ENCODE assay signal across 8 cellular contexts in the genomic region with DNA sequence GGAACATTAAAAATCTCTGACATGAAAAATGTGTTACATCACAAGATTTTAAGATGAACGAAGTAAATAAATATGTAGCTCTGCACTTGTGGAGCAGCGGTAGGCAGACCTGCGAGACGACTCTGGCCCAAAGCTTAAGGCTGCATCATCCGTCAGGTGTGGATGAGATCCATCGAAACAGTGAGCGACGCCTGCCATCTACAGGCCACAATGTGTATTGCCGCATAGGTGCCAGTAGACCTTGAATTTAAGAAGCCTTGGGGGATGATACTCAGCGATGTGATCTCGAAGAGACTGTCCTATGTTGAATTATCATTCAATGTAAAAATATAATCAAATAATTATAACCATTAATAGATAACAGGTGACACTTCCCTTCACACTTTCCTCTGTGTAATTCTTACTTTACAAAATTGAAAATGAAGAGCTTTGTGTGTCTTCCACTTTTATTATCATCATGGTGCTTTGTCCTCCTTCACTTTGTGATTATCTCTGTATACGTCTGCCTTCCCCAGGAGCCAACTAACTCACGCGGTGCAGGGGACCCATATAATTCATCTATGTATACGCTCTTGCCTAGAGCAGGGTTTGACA.
A peak's percentile ranks its signal among the peaks of the same experiment; 100 is the strongest.
DNase-seq lines count a peak whose midpoint lies in the region; FAIRE-seq and TF ChIP-seq lines count a peak whose summit lies in the region.

No MANE protein-coding gene starts in this region.

- H2AFZ ChIP-seq in Loucy (ENCODE audit: low read length) = no peak overlapping the region

- intact Hi-C loops in posterior vena cava (cut with DNase I) = no loop called here

- no peaks in the 10 kb centered on the region for H3K4me1 Mint-ChIP-seq in glutamatergic neuron (ENCODE audit: low read depth, unreplicated experiment)

- no peaks in the 10 kb centered on the region for H3K27me3 Mint-ChIP-seq in glutamatergic neuron (ENCODE audit: unreplicated experiment)

- H3K4me1 ChIP-seq in Loucy (ENCODE audit: insufficient read depth, low read length, poor library complexity, severe bottlenecking) = no peaks in the 10 kb centered on the region

- H3K27me3 ChIP-seq in Loucy (ENCODE audit: insufficient read depth, low read length, poor library complexity, severe bottlenecking) = no peaks in the 10 kb centered on the region

- H3K9me2 ChIP-seq in Loucy (replicated peaks; ENCODE audit: low read depth, low read length) = no peaks in the 10 kb centered on the region

- no peak overlapping the region for H3K4me2 ChIP-seq in Loucy (ENCODE audit: low read depth, low read length, poor library complexity, severe bottlenecking)

- no peak overlapping the region for H3K9ac ChIP-seq in Loucy (ENCODE audit: low read depth, low read length, poor library complexity, severe bottlenecking)

- no peak overlapping the region for H3K4me3 ChIP-seq in Loucy (ENCODE audit: low read length, poor library complexity, severe bottlenecking)

- H3K4me3 Mint-ChIP-seq in glutamatergic neuron (ENCODE audit: unreplicated experiment) = no peak overlapping the region

- no peaks in the 10 kb centered on the region for H3K9me3 Mint-ChIP-seq in glutamatergic neuron (ENCODE audit: unreplicated experiment)

- H3K79me2 ChIP-seq in Loucy (ENCODE audit: insufficient read depth, low read length) = no peaks in the 10 kb centered on the region

- no peak overlapping the region for H3K27ac Mint-ChIP-seq in glutamatergic neuron (ENCODE audit: unreplicated experiment)

- peaks cover 4% of the 10 kb centered on the region for H3K36me3 Mint-ChIP-seq in glutamatergic neuron (ENCODE audit: unreplicated experiment)

- TF ChIP-seq CTCF in GM12872 (IDR thresholded peaks at IDR 0.05; ENCODE audit: insufficient read depth, low read depth, low read length) (peak; percentile 87), Loucy (conservative IDR thresholded peaks at IDR 0.05; ENCODE audit: low read length) (peak; percentile 90), glutamatergic neuron (IDR thresholded peaks at IDR 0.05; ENCODE audit: partially characterized antibody, unreplicated experiment) (peak; percentile 92)

- H3K36me3 ChIP-seq in Loucy (ENCODE audit: insufficient read depth, low read length) = no peaks in the 10 kb centered on the region

- FAIRE-seq in urothelium cell line (lab: Jason Lieb, UNC) = no peak

- H3K9me3 ChIP-seq in Loucy (ENCODE audit: insufficient read depth, low read depth, low read length) = no peaks in the 10 kb centered on the region; the same call in 1 of the 2 replicates

- no peaks in the 10 kb centered on the region for H3F3A ChIP-seq in Loucy (ENCODE audit: low read depth)

- no peaks in the 10 kb centered on the region for H4K20me1 ChIP-seq in Loucy (ENCODE audit: insufficient read depth, low read length, poor library complexity, severe bottlenecking)

- DNase-seq in HCEC 1CT (peak; percentile 5), SHP77 treated with DMSO at 0.1 percent for 48 hours (lab: John Stamatoyannopoulos, UW) (peak; percentile 37), glutamatergic neuron (peak; percentile 89), posterior vena cava (ENCODE audit: low spot score) (peak; percentile 88), urothelium cell line (ENCODE audit: low spot score) (peak; percentile 56)
- DNase-seq in activated naive CD4-positive, alpha-beta T cell treated with Interleukin-2 at 50 U/mL for 16 hours = peak; percentile 69

Comparison
In these comparisons a context has a peak if more than half of its experiments do, and no peak if none do; other contexts are left out.
1. DNase-seq: peak in every context shown above with its lines; median percentile 89 in glutamatergic neuron; 88 in posterior vena cava; 69 in activated naive CD4-positive, alpha-beta T cell treated with Interleukin-2 at 50 U/mL for 16 hours; 56 in urothelium cell line; 37 in SHP77 treated with DMSO at 0.1 percent for 48 hours; 5 in HCEC 1CT.